ENCODE assay signal across 1 cellular context in the genomic region with DNA sequence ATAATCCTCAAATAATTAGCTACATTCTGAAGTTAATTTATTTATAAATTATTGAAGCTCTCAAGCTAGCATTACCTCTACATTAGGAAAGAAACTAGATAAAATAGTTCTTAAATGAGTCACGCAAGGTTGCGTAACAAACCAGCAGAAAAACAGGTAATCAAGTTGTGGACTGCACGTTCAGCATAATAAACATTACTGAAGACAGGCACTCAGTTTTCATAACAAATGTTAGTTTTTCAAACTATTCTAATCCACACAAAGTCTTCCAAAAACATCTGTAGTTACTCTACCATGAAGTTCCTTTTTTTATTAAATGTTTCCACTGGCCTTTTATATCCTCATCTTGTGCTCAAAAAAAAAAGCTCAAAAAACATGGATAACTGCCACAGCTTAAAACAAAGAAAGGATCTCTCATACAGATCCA.
TF ChIP-seq lines count a peak whose summit lies in the region.

No MANE protein-coding gene starts in this region.

TF ChIP-seq in GM12878, 131 proteins besides CTCF, POLR2A, EP300 and RAD21 (continued from another document):
- TF ChIP-seq, protein P1, sequence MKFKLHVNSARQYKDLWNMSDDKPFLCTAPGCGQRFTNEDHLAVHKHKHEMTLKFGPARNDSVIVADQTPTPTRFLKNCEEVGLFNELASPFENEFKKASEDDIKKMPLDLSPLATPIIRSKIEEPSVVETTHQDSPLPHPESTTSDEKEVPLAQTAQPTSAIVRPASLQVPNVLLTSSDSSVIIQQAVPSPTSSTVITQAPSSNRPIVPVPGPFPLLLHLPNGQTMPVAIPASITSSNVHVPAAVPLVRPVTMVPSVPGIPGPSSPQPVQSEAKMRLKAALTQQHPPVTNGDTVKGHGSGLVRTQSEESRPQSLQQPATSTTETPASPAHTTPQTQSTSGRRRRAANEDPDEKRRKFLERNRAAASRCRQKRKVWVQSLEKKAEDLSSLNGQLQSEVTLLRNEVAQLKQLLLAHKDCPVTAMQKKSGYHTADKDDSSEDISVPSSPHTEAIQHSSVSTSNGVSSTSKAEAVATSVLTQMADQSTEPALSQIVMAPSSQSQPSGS (IDR thresholded peaks at IDR 0.05; ENCODE audit: low read length): peak; percentile 4; the same call in 1 of the 2 replicates
- TF ChIP-seq JUNB (IDR thresholded peaks at IDR 0.05) (peak; percentile 15; the same call in 1 of the 2 replicates), TCF7 (IDR thresholded peaks at IDR 0.05; ENCODE audit: borderline replicate concordance) (no peak), ZSCAN29 (IDR thresholded peaks at IDR 0.05) (no peak)
- TF ChIP-seq, protein P2, sequence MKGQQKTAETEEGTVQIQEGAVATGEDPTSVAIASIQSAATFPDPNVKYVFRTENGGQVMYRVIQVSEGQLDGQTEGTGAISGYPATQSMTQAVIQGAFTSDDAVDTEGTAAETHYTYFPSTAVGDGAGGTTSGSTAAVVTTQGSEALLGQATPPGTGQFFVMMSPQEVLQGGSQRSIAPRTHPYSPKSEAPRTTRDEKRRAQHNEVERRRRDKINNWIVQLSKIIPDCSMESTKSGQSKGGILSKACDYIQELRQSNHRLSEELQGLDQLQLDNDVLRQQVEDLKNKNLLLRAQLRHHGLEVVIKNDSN (IDR thresholded peaks at IDR 0.05; ENCODE audit: borderline replicate concordance, extremely low read length, insufficient read depth, low read depth, low read length): no peak
- TF ChIP-seq, protein P3, sequence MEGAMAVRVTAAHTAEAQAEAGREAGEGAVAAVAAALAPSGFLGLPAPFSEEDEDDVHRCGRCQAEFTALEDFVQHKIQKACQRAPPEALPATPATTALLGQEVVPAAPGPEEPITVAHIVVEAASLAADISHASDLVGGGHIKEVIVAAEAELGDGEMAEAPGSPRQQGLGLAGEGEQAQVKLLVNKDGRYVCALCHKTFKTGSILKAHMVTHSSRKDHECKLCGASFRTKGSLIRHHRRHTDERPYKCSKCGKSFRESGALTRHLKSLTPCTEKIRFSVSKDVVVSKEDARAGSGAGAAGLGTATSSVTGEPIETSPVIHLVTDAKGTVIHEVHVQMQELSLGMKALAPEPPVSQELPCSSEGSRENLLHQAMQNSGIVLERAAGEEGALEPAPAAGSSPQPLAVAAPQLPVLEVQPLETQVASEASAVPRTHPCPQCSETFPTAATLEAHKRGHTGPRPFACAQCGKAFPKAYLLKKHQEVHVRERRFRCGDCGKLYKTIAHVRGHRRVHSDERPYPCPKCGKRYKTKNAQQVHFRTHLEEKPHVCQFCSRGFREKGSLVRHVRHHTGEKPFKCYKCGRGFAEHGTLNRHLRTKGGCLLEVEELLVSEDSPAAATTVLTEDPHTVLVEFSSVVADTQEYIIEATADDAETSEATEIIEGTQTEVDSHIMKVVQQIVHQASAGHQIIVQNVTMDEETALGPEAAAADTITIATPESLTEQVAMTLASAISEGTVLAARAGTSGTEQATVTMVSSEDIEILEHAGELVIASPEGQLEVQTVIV (IDR thresholded peaks at IDR 0.05; ENCODE audit: borderline replicate concordance, partially characterized antibody): no peak
